1 cellular context compared by ENCODE assay signal in the genomic region with DNA sequence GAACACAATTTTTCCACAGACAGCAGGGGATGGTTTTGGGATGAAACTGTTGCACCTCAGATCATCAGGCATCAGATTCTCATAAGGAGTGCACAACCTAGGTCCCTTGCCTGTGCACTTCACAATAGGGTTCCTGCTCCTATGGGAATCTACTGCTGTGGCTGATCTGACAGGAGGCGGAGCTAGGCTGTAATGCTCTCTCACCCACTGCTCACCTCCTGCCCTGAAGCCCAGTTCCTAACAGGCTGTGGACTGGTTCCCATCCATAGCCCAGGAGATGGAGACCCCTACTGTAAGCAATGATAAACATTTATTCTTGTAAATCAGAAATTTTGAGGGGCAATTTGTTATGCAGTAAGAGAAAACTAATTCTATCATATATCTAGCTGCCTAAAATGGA.
TF ChIP-seq lines count a peak whose summit lies in the region.

No MANE protein-coding gene starts in this region.

TF ChIP-seq in WTC11, 78 proteins besides CTCF, POLR2A, EP300 and RAD21 (continued from another document):
- TF ChIP-seq, protein P1, sequence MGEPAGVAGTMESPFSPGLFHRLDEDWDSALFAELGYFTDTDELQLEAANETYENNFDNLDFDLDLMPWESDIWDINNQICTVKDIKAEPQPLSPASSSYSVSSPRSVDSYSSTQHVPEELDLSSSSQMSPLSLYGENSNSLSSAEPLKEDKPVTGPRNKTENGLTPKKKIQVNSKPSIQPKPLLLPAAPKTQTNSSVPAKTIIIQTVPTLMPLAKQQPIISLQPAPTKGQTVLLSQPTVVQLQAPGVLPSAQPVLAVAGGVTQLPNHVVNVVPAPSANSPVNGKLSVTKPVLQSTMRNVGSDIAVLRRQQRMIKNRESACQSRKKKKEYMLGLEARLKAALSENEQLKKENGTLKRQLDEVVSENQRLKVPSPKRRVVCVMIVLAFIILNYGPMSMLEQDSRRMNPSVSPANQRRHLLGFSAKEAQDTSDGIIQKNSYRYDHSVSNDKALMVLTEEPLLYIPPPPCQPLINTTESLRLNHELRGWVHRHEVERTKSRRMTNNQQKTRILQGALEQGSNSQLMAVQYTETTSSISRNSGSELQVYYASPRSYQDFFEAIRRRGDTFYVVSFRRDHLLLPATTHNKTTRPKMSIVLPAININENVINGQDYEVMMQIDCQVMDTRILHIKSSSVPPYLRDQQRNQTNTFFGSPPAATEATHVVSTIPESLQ (CRISPR knock-in tag; IDR thresholded peaks at IDR 0.05), result no peak
- TF ChIP-seq ZNF317 (CRISPR knock-in tag; IDR thresholded peaks at IDR 0.05; ENCODE audit: borderline replicate concordance, low read depth) (no peak), RELA (CRISPR knock-in tag; IDR thresholded peaks at IDR 0.05; ENCODE audit: borderline replicate concordance) (no peak), EMX1 (CRISPR knock-in tag; IDR thresholded peaks at IDR 0.05) (no peak)
- TF ChIP-seq, protein P2, sequence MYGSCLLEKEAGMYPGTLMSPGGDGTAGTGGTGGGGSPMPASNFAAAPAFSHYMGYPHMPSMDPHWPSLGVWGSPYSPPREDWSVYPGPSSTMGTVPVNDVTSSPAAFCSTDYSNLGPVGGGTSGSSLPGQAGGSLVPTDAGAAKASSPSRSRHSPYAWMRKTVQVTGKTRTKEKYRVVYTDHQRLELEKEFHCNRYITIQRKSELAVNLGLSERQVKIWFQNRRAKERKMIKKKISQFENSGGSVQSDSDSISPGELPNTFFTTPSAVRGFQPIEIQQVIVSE (CRISPR knock-in tag; IDR thresholded peaks at IDR 0.05; ENCODE audit: borderline replicate concordance), result no peak
